ENCODE assay signal across 8 cellular contexts in genomic region chr14:89973234-89973823, GRCh38. TPM values are rescaled to one million over a fixed set of nuclear protein-coding genes. Genes with fewer than 3 reads are reported as not detected.
DNase-seq lines count a peak whose midpoint lies in the region; ATAC-seq lines count a peak whose summit lies in the region.

No MANE protein-coding gene starts in this region.

- peak; percentile 35 to 55 for DNase-seq in AML-193 (lab: John Stamatoyannopoulos, UW)
- DNase-seq in Kasumi-1 (lab: John Stamatoyannopoulos, UW) = peak; percentile 64 to 84
- DNase-seq in RKO (ENCODE audit: low spot score) = peak; percentile 74
- DNase-seq in activated naive CD8-positive, alpha-beta T cell treated with anti-CD3 and anti-CD28 coated beads, Interleukin-2, amount 10 ng/mL, durations not matched to agents 7 days and 5 days = peak; percentile 38
- DNase-seq in Right ventricle myocardium inferior (ENCODE audit: missing footprints) = peak; percentile 73
- DNase-seq in pons (ENCODE audit: low spot score) = peak; percentile 87

- H3K36me3 Mint-ChIP-seq in activated naive CD8-positive, alpha-beta T cell treated with anti-CD3 and anti-CD28 coated beads, Interleukin-2, amount 10 ng/mL, durations not matched to agents 7 days and 5 days = peaks cover 12% of the 10 kb centered on the region

- POLR2A ChIA-PET in activated naive CD8-positive, alpha-beta T cell treated with anti-CD3 and anti-CD28 coated beads, Interleukin-2, amount 10 ng/mL, durations not matched to agents 7 days and 5 days (lab: Charles Lee) = interaction anchor here (0.5 to 1.3 kb wide), 3 partner anchors 17 to 1187 kb away, joined by 3 to 5 read pairs (median 3); partner anchors contain the start of gene KCNK13

- no peaks in the 10 kb centered on the region for H3K27me3 Mint-ChIP-seq in activated naive CD8-positive, alpha-beta T cell treated with anti-CD3 and anti-CD28 coated beads, Interleukin-2, amount 10 ng/mL, durations not matched to agents 7 days and 5 days

- intact Hi-C loops in Right ventricle myocardium inferior (cut with DNase I) = loop anchor here (1.0 to 2.0 kb wide), 2 partner anchors 87 to 262 kb away; partner anchors contain the start of gene KCNK13

- H3K4me3 Mint-ChIP-seq in activated naive CD8-positive, alpha-beta T cell treated with anti-CD3 and anti-CD28 coated beads, Interleukin-2, amount 10 ng/mL, durations not matched to agents 7 days and 5 days = no peak overlapping the region

- H3K9me3 Mint-ChIP-seq in activated naive CD8-positive, alpha-beta T cell treated with anti-CD3 and anti-CD28 coated beads, Interleukin-2, amount 10 ng/mL, durations not matched to agents 7 days and 5 days = no peaks in the 10 kb centered on the region

- H3K27ac Mint-ChIP-seq in activated naive CD8-positive, alpha-beta T cell treated with anti-CD3 and anti-CD28 coated beads, Interleukin-2, amount 10 ng/mL, durations not matched to agents 7 days and 5 days = no peak overlapping the region

- ATAC-seq in GM19043 (IDR thresholded peaks at IDR 0.05; ENCODE audit: low read depth, unreplicated experiment) (peak; percentile 63), Right ventricle myocardium inferior (peak; percentile 81), HG02840 (IDR thresholded peaks at IDR 0.05; ENCODE audit: low FRiP score, unreplicated experiment) (no peak)
- ATAC-seq in activated naive CD8-positive, alpha-beta T cell treated with anti-CD3 and anti-CD28 coated beads, Interleukin-2, amount 10 ng/mL, durations not matched to agents 7 days and 5 days (ENCODE audit: low read depth) = no peak

- H3K4me1 Mint-ChIP-seq in activated naive CD8-positive, alpha-beta T cell treated with anti-CD3 and anti-CD28 coated beads, Interleukin-2, amount 10 ng/mL, durations not matched to agents 7 days and 5 days = peaks cover 2% of the 10 kb centered on the region

RNA-seq across cellular contexts. Expression of gene TDP1, which starts 17.6 kb away (rescaled TPM):
- total RNA-seq in activated naive CD8-positive, alpha-beta T cell treated with anti-CD3 and anti-CD28 coated beads, Interleukin-2, amount 10 ng/mL, durations not matched to agents 7 days and 5 days = 10 to 100 TPM; 79.1 to 86.7 TPM
- 5.2 TPM for total RNA-seq in Right ventricle myocardium inferior

RNA-seq across cellular contexts. Expression of gene EFCAB11, which starts 18.8 kb away (rescaled TPM):
- 10 to 100 TPM in 1 of 2 experiments, 1 to 10 TPM in 1; 9.2 to 11.6 TPM for total RNA-seq in activated naive CD8-positive, alpha-beta T cell treated with anti-CD3 and anti-CD28 coated beads, Interleukin-2, amount 10 ng/mL, durations not matched to agents 7 days and 5 days
- total RNA-seq in Right ventricle myocardium inferior = 3.5 TPM

Comparison
In these comparisons a context has a peak if more than half of its experiments do, and no peak if none do; other contexts are left out.
1. ATAC-seq: peak in GM19043 (single experiment) and Right ventricle myocardium inferior (single experiment); none in activated naive CD8-positive, alpha-beta T cell treated with anti-CD3 and anti-CD28 coated beads, Interleukin-2, amount 10 ng/mL, durations not matched to agents 7 days and 5 days (single experiment) and HG02840 (single experiment).
2. RNA of gene TDP1, which starts 17.6 kb away (total RNA-seq): 79.1 to 86.7 TPM in activated naive CD8-positive, alpha-beta T cell treated with anti-CD3 and anti-CD28 coated beads, Interleukin-2, amount 10 ng/mL, durations not matched to agents 7 days and 5 days; 5.2 TPM in Right ventricle myocardium inferior (single experiment); every median in the first group is over 10 times any median in the second.
3. Peak in every context shown above with its lines, with median percentiles within 50 percentile points of each other: DNase-seq.